In the genomic region with DNA sequence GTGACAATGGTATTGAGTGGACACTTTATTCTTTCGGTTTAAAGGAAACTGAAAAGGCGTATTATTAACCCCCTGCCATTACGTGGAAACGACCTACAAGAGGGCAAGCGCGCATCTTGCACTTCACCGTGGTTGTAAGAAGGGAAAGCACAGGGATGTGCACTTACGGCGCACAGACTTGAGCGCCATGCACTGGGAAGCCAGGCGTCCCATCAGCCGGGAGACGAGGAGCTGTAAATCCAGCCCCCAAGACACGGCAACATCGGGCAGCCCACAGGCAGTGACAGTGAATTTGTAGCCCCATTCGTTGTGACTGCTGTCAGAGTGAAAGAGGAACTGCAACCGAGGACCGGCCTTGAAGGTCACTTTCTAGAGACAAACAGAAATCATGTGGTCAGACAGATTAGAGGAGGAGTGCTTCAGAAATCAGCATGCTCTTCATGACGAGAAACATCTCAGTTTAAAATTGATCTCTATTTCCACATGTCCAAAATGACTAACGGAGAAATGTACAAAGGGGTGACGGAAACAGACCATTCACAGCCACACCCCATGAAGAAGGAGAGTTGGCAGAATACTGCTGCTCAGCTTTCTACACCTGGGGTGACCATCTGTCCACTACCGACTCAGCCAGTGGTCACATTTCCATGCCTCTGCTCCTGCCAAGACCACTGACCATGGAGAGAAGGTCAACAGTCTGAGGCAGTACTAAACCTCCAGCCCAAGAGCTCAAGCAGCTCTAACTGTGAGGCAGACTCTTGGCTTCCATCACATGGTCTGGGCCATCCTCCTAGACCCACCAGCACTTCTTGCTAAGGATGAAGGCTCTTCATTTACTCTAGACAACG, we compare ENCODE assay signal across 8 cellular contexts.
DNase-seq lines count a peak whose midpoint lies in the region; ATAC-seq and TF ChIP-seq lines count a peak whose summit lies in the region.

No MANE protein-coding gene starts in this region.

- H3K9me3 ChIP-seq in T-helper 17 cell (ENCODE audit: control insufficient read depth, low read length, poor library complexity, severe bottlenecking), result no peaks in the 10 kb centered on the region
- H3K9me3 ChIP-seq in sigmoid colon, result no peaks in the 10 kb centered on the region
- no peaks in the 10 kb centered on the region for H3K9me3 ChIP-seq in CD4-positive, alpha-beta memory T cell (ENCODE audit: control insufficient read depth in 1 of 2, low read length in 2 of 2)

- H3K9me3 Mint-ChIP-seq in CD4-positive, alpha-beta memory T cell, result no peaks in the 10 kb centered on the region

- POLR2A ChIA-PET in CD4-positive, alpha-beta memory T cell (lab: Charles Lee; ENCODE audit: partially characterized antibody), result interaction anchor here (1.0 kb wide), 1 partner anchor 145 kb away, joined by 3 read pairs; no protein-coding TSS in a partner anchor

- no peak for TF ChIP-seq POLR2A in sigmoid colon (IDR thresholded peaks at IDR 0.05)

- H3K36me3 Mint-ChIP-seq in T-helper 17 cell (ENCODE audit: low read depth), result peaks cover 20% of the 10 kb centered on the region
- peaks cover 64 to 90% of the 10 kb centered on the region in 2 donors for H3K36me3 Mint-ChIP-seq in CD4-positive, alpha-beta memory T cell

- no peak for TF ChIP-seq CTCF in sigmoid colon (IDR thresholded peaks at IDR 0.05)

- H3K4me3 Mint-ChIP-seq in T-helper 17 cell, result no peak overlapping the region
- H3K4me3 Mint-ChIP-seq in CD4-positive, alpha-beta memory T cell, result no peak overlapping the region

- CTCF ChIA-PET in CD4-positive, alpha-beta memory T cell (lab: Charles Lee; ENCODE audit: partially characterized antibody), result interaction anchor here (0.6 to 4.9 kb wide), 13 partner anchors 9 to 229 kb away, joined by 3 to 32 read pairs (median 5); a partner anchor contains a TSS

- no peaks in the 10 kb centered on the region for H3K27me3 ChIP-seq in sigmoid colon
- no peaks in the 10 kb centered on the region for H3K27me3 ChIP-seq in CD4-positive, alpha-beta memory T cell (ENCODE audit: insufficient read depth, low read length)

- peaks cover 15% of the 10 kb centered on the region for H3K4me1 Mint-ChIP-seq in T-helper 17 cell
- H3K4me1 Mint-ChIP-seq in CD4-positive, alpha-beta memory T cell, result peaks cover 0 to 6% (median 2%) of the 10 kb centered on the region in 4 donors

- H3K27me3 Mint-ChIP-seq in T-helper 17 cell, result no peaks in the 10 kb centered on the region
- H3K27me3 Mint-ChIP-seq in CD4-positive, alpha-beta memory T cell, result no peaks in the 10 kb centered on the region

- ATAC-seq in GM19035 (IDR thresholded peaks at IDR 0.05; ENCODE audit: unreplicated experiment) (peak; percentile 96), HG02970 (IDR thresholded peaks at IDR 0.05; ENCODE audit: low FRiP score, unreplicated experiment) (peak; percentile 73), T-helper 17 cell (peak; percentile 25)

- peak overlapping the region in 3 of 4 donors; percentile 37 to 73 (median 72) for H3K27ac ChIP-seq in sigmoid colon
- no peak overlapping the region for H3K27ac ChIP-seq in CD4-positive, alpha-beta memory T cell (ENCODE audit: low read depth, low read length)

- DNase-seq in T-helper 17 cell (no peak), sigmoid colon (no peak), NCI-H2107 (lab: John Stamatoyannopoulos, UW) (no peak), KG1 (lab: John Stamatoyannopoulos, UW) (no peak), NCI-H1092 (lab: John Stamatoyannopoulos, UW) (no peak)
- no peak for DNase-seq in CD4-positive, alpha-beta memory T cell

- H3K4me1 ChIP-seq in sigmoid colon, result peaks cover 0 to 21% (median 12%) of the 10 kb centered on the region in 4 donors
- H3K4me1 ChIP-seq in CD4-positive, alpha-beta memory T cell (ENCODE audit: insufficient read depth, low read length), result no peaks in the 10 kb centered on the region

- peaks cover 19 to 98% (median 55%) of the 10 kb centered on the region in 4 donors for H3K36me3 ChIP-seq in sigmoid colon
- H3K36me3 ChIP-seq in CD4-positive, alpha-beta memory T cell (ENCODE audit: insufficient read depth, low read length), result peaks cover 82% of the 10 kb centered on the region

- no peak overlapping the region for H3K4me3 ChIP-seq in sigmoid colon
- H3K4me3 ChIP-seq in CD4-positive, alpha-beta memory T cell (ENCODE audit: low read length in 2 of 2), result no peak overlapping the region

- TF ChIP-seq EP300 in sigmoid colon (IDR thresholded peaks at IDR 0.05), result no peak

- H3K27ac Mint-ChIP-seq in T-helper 17 cell, result peak overlapping the region; percentile 51
- H3K27ac Mint-ChIP-seq in CD4-positive, alpha-beta memory T cell, result peak overlapping the region in 3 of 7 donors; percentile 27 to 48 (median 29)

- 84 to 89% methylated on average over 23 of the region's 23 CpGs for WGBS in sigmoid colon, 2 donors

- intact Hi-C loops in sigmoid colon (cut with DNase I), result no loop called here
- intact Hi-C loops in CD4-positive, alpha-beta memory T cell (cut with micrococcal nuclease), result loop anchor here (2.0 to 10.0 kb wide), 2 partner anchors 159 to 211 kb away; a partner anchor contains a TSS

Comparison
In these comparisons a context has a peak if more than half of its experiments do, and no peak if none do; other contexts are left out.
1. ATAC-seq: peak in every context shown above with its lines; median percentile 96 in GM19035; 73 in HG02970; 25 in T-helper 17 cell.